8 cellular contexts compared by ENCODE assay signal in the genomic region with DNA sequence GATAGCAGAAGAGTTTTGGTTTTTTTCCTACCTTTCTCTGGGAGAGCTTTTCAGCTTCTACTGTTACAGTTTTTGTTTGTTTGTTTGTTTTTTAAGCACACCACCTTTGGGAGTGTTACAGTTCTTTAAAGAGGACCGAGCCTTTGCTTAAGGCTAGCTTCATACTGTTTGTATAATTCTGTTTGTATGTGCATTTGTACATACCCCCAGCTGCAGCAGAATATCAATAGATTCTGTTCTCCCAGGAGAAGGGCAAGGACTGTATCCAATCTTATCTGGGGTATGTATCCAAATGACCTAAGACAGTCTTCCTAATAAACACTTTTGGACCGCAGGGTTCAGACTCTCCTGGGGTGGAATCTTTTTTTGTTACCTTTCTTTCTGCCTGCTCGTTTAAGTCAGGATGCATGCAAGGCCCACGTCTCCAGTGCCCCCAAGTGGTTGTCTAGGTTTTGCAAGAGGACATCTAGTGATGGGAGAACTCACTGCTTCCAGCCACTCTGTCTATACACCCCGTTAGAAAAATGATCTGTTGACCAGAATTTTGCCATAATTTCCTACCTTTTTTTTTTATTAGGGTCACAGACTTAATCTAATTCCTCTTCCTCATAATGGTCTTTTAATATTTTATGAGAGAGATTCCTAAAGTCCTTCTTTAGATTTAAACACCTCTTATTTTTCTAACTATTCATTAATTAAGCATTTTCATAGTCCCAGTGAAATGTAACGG. TPM values are rescaled to one million over a fixed set of nuclear protein-coding genes. Genes with fewer than 3 reads are reported as not detected.
DNase-seq lines count a peak whose midpoint lies in the region; ATAC-seq and FAIRE-seq lines count a peak whose summit lies in the region.

No MANE protein-coding gene starts in this region.

- H3K9me3 ChIP-seq in Karpas-422 (ENCODE audit: low read length) = no peaks in the 10 kb centered on the region

- no peaks in the 10 kb centered on the region for H4K20me1 ChIP-seq in Karpas-422 (ENCODE audit: insufficient read depth, low read depth, low read length)

- H3K4me2 ChIP-seq in Karpas-422 (ENCODE audit: low read depth, low read length, poor library complexity, severe bottlenecking) = no peak overlapping the region

- H3K9me2 ChIP-seq in Karpas-422 (replicated peaks; ENCODE audit: insufficient read depth, low read length) = no peaks in the 10 kb centered on the region

- H3K4me3 ChIP-seq in Karpas-422 (ENCODE audit: low read length) = no peak overlapping the region

- H3K9ac ChIP-seq in Karpas-422 (ENCODE audit: low read length) = peak overlapping the region; percentile 22; the same call in 1 of the 2 replicates

- peak; percentile 60 for ATAC-seq in GM21367 (IDR thresholded peaks at IDR 0.05; ENCODE audit: unreplicated experiment)

- H3K79me2 ChIP-seq in Karpas-422 (ENCODE audit: low read length) = peaks cover 92% of the 10 kb centered on the region

- no peak overlapping the region for H2AFZ ChIP-seq in Karpas-422 (ENCODE audit: low read length)

- no peak overlapping the region for H3K4me3 Mint-ChIP-seq in activated T-helper 1 cell treated with anti-CD3 and anti-CD28 coated beads, Interleukin-12 subunit alpha, Interleukin-12 subunit beta, Interleukin-2, Interleukin-4 antibody, amounts not matched to agents 30 ng/mL and 10 ng/mL and 1 ng/mL, durations not matched to agents 14 hours and 24 hours and 36 hours

- H3K9me3 Mint-ChIP-seq in activated T-helper 1 cell treated with anti-CD3 and anti-CD28 coated beads, Interleukin-12 subunit alpha, Interleukin-12 subunit beta, Interleukin-2, Interleukin-4 antibody, amounts not matched to agents 30 ng/mL and 10 ng/mL and 1 ng/mL, durations not matched to agents 14 hours and 24 hours and 36 hours = no peaks in the 10 kb centered on the region

- H3K36me3 Mint-ChIP-seq in activated T-helper 1 cell treated with anti-CD3 and anti-CD28 coated beads, Interleukin-12 subunit alpha, Interleukin-12 subunit beta, Interleukin-2, Interleukin-4 antibody, amounts not matched to agents 30 ng/mL and 10 ng/mL and 1 ng/mL, durations not matched to agents 14 hours and 24 hours and 36 hours (ENCODE audit: low read depth) = peaks cover 3% of the 10 kb centered on the region

- DNase-seq in COLO668 (lab: John Stamatoyannopoulos, UW; ENCODE audit: unreplicated experiment) (peak; percentile 62), Karpas-422 (peak; percentile 90), RKO (ENCODE audit: low spot score) (peak; percentile 86), fibroblast of peridontal ligament (ENCODE audit: extremely low read depth) (peak; percentile 84), nucleus accumbens (lab: John Stamatoyannopoulos, UW) (peak in 48 of 56 donors; percentile 2 to 82 (median 34)), urothelium cell line (ENCODE audit: low spot score) (peak; percentile 56)
- DNase-seq in activated T-helper 1 cell treated with anti-CD3 and anti-CD28 coated beads, Interleukin-12 subunit alpha, Interleukin-12 subunit beta, Interleukin-2, Interleukin-4 antibody, amounts not matched to agents 30 ng/mL and 10 ng/mL and 1 ng/mL, durations not matched to agents 14 hours and 24 hours and 36 hours (ENCODE audit: low spot score) = peak; percentile 51

- peak overlapping the region; percentile 23; the same call in 1 of the 2 replicates for H3K27ac ChIP-seq in Karpas-422 (ENCODE audit: low read length)

- no peak overlapping the region for H3K27ac Mint-ChIP-seq in activated T-helper 1 cell treated with anti-CD3 and anti-CD28 coated beads, Interleukin-12 subunit alpha, Interleukin-12 subunit beta, Interleukin-2, Interleukin-4 antibody, amounts not matched to agents 30 ng/mL and 10 ng/mL and 1 ng/mL, durations not matched to agents 14 hours and 24 hours and 36 hours

- H3K27me3 Mint-ChIP-seq in activated T-helper 1 cell treated with anti-CD3 and anti-CD28 coated beads, Interleukin-12 subunit alpha, Interleukin-12 subunit beta, Interleukin-2, Interleukin-4 antibody, amounts not matched to agents 30 ng/mL and 10 ng/mL and 1 ng/mL, durations not matched to agents 14 hours and 24 hours and 36 hours (ENCODE audit: insufficient read depth) = no peaks in the 10 kb centered on the region

- H3K27me3 ChIP-seq in Karpas-422 (ENCODE audit: low read length) = no peaks in the 10 kb centered on the region

- peaks cover 3% of the 10 kb centered on the region for H3K36me3 ChIP-seq in Karpas-422 (ENCODE audit: insufficient read depth, low read length)

- H3K4me1 Mint-ChIP-seq in activated T-helper 1 cell treated with anti-CD3 and anti-CD28 coated beads, Interleukin-12 subunit alpha, Interleukin-12 subunit beta, Interleukin-2, Interleukin-4 antibody, amounts not matched to agents 30 ng/mL and 10 ng/mL and 1 ng/mL, durations not matched to agents 14 hours and 24 hours and 36 hours (ENCODE audit: low read depth) = peaks cover 23% of the 10 kb centered on the region

- no peak for FAIRE-seq in urothelium cell line (lab: Jason Lieb, UNC)

- H3K4me1 ChIP-seq in Karpas-422 (ENCODE audit: low read length) = peaks cover 15% of the 10 kb centered on the region

- intact Hi-C loops in activated T-helper 1 cell treated with anti-CD3 and anti-CD28 coated beads, Interleukin-12 subunit alpha, Interleukin-12 subunit beta, Interleukin-2, Interleukin-4 antibody, amounts not matched to agents 30 ng/mL and 10 ng/mL and 1 ng/mL, durations not matched to agents 14 hours and 24 hours and 36 hours (cut with micrococcal nuclease) = loop anchor here (1.0 kb wide), 4 partner anchors 23 to 292 kb away; no protein-coding TSS in a partner anchor

RNA-seq across cellular contexts. Expression of a gene that starts 23.9 kb away (rescaled TPM):
- 20.1 and 22.5 TPM in 2 replicates for total RNA-seq in Karpas-422 (2014; rRNA removed; shearing (Covaris generic); ENCODE audit: low replicate concordance)
- 22.8 and 25.9 TPM in 2 replicates for total RNA-seq in activated T-helper 1 cell treated with anti-CD3 and anti-CD28 coated beads, Interleukin-12 subunit alpha, Interleukin-12 subunit beta, Interleukin-2, Interleukin-4 antibody, amounts not matched to agents 30 ng/mL and 10 ng/mL and 1 ng/mL, durations not matched to agents 14 hours and 24 hours and 36 hours

Comparison
In these comparisons a context has a peak if more than half of its experiments do, and no peak if none do; other contexts are left out.
1. DNase-seq: peak in every context shown above with its lines; median percentile 90 in Karpas-422; 86 in RKO; 84 in fibroblast of peridontal ligament; 62 in COLO668; 56 in urothelium cell line; 51 in activated T-helper 1 cell treated with anti-CD3 and anti-CD28 coated beads, Interleukin-12 subunit alpha, Interleukin-12 subunit beta, Interleukin-2, Interleukin-4 antibody, amounts not matched to agents 30 ng/mL and 10 ng/mL and 1 ng/mL, durations not matched to agents 14 hours and 24 hours and 36 hours; 34 in nucleus accumbens.